15 cellular contexts compared by ENCODE assay signal in the genomic region with DNA sequence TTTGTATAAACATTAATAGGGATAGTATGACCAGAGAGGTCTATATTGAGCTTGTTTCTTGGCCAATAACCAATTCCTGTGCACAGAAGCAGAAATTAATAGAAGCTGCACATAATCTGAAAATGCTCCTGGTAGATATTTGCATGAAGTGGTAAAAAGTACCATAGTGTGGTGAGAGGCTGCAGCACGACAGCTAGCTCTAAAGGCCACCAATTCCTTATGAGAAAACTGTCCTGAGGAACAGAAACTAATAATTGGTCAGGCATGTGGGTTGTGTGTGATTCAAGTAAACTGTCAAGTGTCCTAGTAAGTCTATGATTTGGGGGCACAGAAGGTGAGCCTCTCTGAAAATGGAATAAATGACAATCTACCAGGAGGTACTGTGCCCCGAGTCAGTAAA. TPM values are rescaled to one million over a fixed set of nuclear protein-coding genes. Genes with fewer than 3 reads are reported as not detected.
DNase-seq lines count a peak whose midpoint lies in the region; ATAC-seq and TF ChIP-seq lines count a peak whose summit lies in the region.
"Had no signal": no experiment of that assay in that cellular context is flagged by ENCODE, and none has a peak within 500 bp of the region (broad histone marks: within the 10 kb centered on the region; RNA-seq: fewer than 3 reads in every experiment).

No MANE protein-coding gene starts in this region.

- H3K9me3 Mint-ChIP-seq in activated T-helper 2 cell treated with anti-CD3 and anti-CD28 coated beads, Interferon-gamma antibody, Interleukin-2, Interleukin-4, amounts not matched to agents 10 μg/mL and 5 μg/mL and 100 μg/mL, durations not matched to agents 14 hours and 24 hours and 36 hours: no peaks in the 10 kb centered on the region

- TF ChIP-seq POLR2A in stomach (IDR thresholded peaks at IDR 0.05): no peak

- no peak for TF ChIP-seq EP300 in stomach (IDR thresholded peaks at IDR 0.05)

- no peak overlapping the region for H3K4me3 ChIP-seq in stomach
- H3K4me3 ChIP-seq: tibial artery had no signal

- no peaks in the 10 kb centered on the region for H3K36me3 ChIP-seq in stomach
- H3K36me3 ChIP-seq: tibial artery had no signal

- H3K9me3 ChIP-seq in stomach: no peaks in the 10 kb centered on the region
- H3K9me3 ChIP-seq: tibial artery had no signal

- H3K27ac ChIP-seq in stomach: no peak overlapping the region
- H3K27ac ChIP-seq: tibial artery had no signal

- H3K4me1 Mint-ChIP-seq in activated T-helper 2 cell treated with anti-CD3 and anti-CD28 coated beads, Interferon-gamma antibody, Interleukin-2, Interleukin-4, amounts not matched to agents 10 μg/mL and 5 μg/mL and 100 μg/mL, durations not matched to agents 14 hours and 24 hours and 36 hours (ENCODE audit: low read depth): no peaks in the 10 kb centered on the region

- no peak overlapping the region for H3K4me3 Mint-ChIP-seq in activated T-helper 2 cell treated with anti-CD3 and anti-CD28 coated beads, Interferon-gamma antibody, Interleukin-2, Interleukin-4, amounts not matched to agents 10 μg/mL and 5 μg/mL and 100 μg/mL, durations not matched to agents 14 hours and 24 hours and 36 hours (ENCODE audit: low read depth)
- H3K4me3 Mint-ChIP-seq: memory B cell had no signal

- H3K27ac Mint-ChIP-seq in activated T-helper 2 cell treated with anti-CD3 and anti-CD28 coated beads, Interferon-gamma antibody, Interleukin-2, Interleukin-4, amounts not matched to agents 10 μg/mL and 5 μg/mL and 100 μg/mL, durations not matched to agents 14 hours and 24 hours and 36 hours: no peak overlapping the region
- H3K27ac Mint-ChIP-seq: memory B cell, progenitor cell of endocrine pancreas had no signal

- no peaks in the 10 kb centered on the region for H3K36me3 Mint-ChIP-seq in activated T-helper 2 cell treated with anti-CD3 and anti-CD28 coated beads, Interferon-gamma antibody, Interleukin-2, Interleukin-4, amounts not matched to agents 10 μg/mL and 5 μg/mL and 100 μg/mL, durations not matched to agents 14 hours and 24 hours and 36 hours (ENCODE audit: low read depth)

- TF ChIP-seq CTCF in stomach (IDR thresholded peaks at IDR 0.05): no peak

- WGBS in stomach, 5 donors: 76 to 86% (median 81%) methylated on average over 2 of the region's 2 CpGs

- ATAC-seq in GM18499 (IDR thresholded peaks at IDR 0.05; ENCODE audit: insufficient read depth, unreplicated experiment) (peak; percentile 98), GM19455 (IDR thresholded peaks at IDR 0.05; ENCODE audit: unreplicated experiment) (peak; percentile 96), HG02870 (IDR thresholded peaks at IDR 0.05; ENCODE audit: unreplicated experiment) (peak; percentile 97), HG03520 (IDR thresholded peaks at IDR 0.05; ENCODE audit: unreplicated experiment) (peak; percentile 97)

- DNase-seq in SKM-1 (lab: John Stamatoyannopoulos, UW; ENCODE audit: unreplicated experiment): no peak
- no peak for DNase-seq in activated T-helper 2 cell treated with anti-CD3 and anti-CD28 coated beads, Interferon-gamma antibody, Interleukin-2, Interleukin-4, amounts not matched to agents 10 μg/mL and 5 μg/mL and 100 μg/mL, durations not matched to agents 14 hours and 24 hours and 36 hours (ENCODE audit: low spot score)
- no peak for DNase-seq in NCI-H526 (lab: John Stamatoyannopoulos, UW)
- DNase-seq in stomach: no peak
- DNase-seq: anterior cingulate cortex; NCI-H1092; NK-92 treated with Interleukin-12 subunit alpha and Interleukin-12 subunit beta, amount 100 ng/mL, for 24 hours; T-helper 9 cell; tibial artery had no signal

- H3K27me3 ChIP-seq in stomach: no peaks in the 10 kb centered on the region
- H3K27me3 ChIP-seq: tibial artery had no signal

- no peaks in the 10 kb centered on the region for H3K27me3 Mint-ChIP-seq in activated T-helper 2 cell treated with anti-CD3 and anti-CD28 coated beads, Interferon-gamma antibody, Interleukin-2, Interleukin-4, amounts not matched to agents 10 μg/mL and 5 μg/mL and 100 μg/mL, durations not matched to agents 14 hours and 24 hours and 36 hours (ENCODE audit: low read depth)
- H3K27me3 Mint-ChIP-seq: progenitor cell of endocrine pancreas had no signal

- no peaks in the 10 kb centered on the region for H3K4me1 ChIP-seq in stomach
- H3K4me1 ChIP-seq: tibial artery had no signal

- intact Hi-C loops in activated T-helper 2 cell treated with anti-CD3 and anti-CD28 coated beads, Interferon-gamma antibody, Interleukin-2, Interleukin-4, amounts not matched to agents 10 μg/mL and 5 μg/mL and 100 μg/mL, durations not matched to agents 14 hours and 24 hours and 36 hours (cut with micrococcal nuclease): no loop called here
- intact Hi-C loops in stomach (cut with DNase I; ENCODE audit: low total_unique reads): no loop called here

RNA-seq across cellular contexts. Expression of gene NANOGP8, which starts 51.5 kb away (rescaled TPM):
- total RNA-seq in activated T-helper 2 cell treated with anti-CD3 and anti-CD28 coated beads, Interferon-gamma antibody, Interleukin-2, Interleukin-4, amounts not matched to agents 10 μg/mL and 5 μg/mL and 100 μg/mL, durations not matched to agents 14 hours and 24 hours and 36 hours: not detected in 2 replicates
- not detected for total RNA-seq in stomach
- polyA plus RNA-seq in stomach: not detected
